ENCODE assay signal across 6 cellular contexts in the genomic region with DNA sequence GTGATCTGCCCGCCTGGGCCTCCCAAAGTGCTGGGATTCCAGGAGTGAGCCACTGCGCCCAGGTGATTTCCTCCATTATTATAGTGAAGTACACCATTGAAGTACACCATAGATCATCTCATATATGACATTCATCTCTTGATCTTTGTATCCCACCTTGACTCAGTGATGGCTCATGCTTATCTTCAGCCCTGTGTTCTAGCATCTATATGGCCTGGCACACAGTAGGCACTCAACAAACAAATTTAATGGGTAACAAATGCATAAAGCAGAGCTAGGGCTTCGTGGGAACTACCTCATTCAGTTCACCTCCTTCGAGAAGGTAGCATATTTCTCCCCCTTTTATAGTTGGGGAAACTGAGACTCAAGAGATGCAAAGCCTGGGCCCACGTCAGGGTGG. TPM values are rescaled to one million over a fixed set of nuclear protein-coding genes. Genes with fewer than 3 reads are reported as not detected.
DNase-seq lines count a peak whose midpoint lies in the region; ATAC-seq and TF ChIP-seq lines count a peak whose summit lies in the region.

No MANE protein-coding gene starts in this region.

- no peak overlapping the region for H3K27ac Mint-ChIP-seq in activated naive CD8-positive, alpha-beta T cell
- H3K27ac Mint-ChIP-seq in natural killer cell: peak overlapping the region in 1 of 2 donors; percentile 75

- H3K9me3 Mint-ChIP-seq in activated naive CD8-positive, alpha-beta T cell (ENCODE audit: low read depth): no peaks in the 10 kb centered on the region
- H3K9me3 Mint-ChIP-seq in natural killer cell: no peaks in the 10 kb centered on the region

- TF ChIP-seq CTCF in GM12864 (IDR thresholded peaks at IDR 0.05; ENCODE audit: low read depth, low read length, missing control alignments): no peak
- no peak for TF ChIP-seq CTCF in natural killer cell (IDR thresholded peaks at IDR 0.05)

- peaks cover 5% of the 10 kb centered on the region for H3K36me3 Mint-ChIP-seq in activated naive CD8-positive, alpha-beta T cell
- no peaks in the 10 kb centered on the region for H3K36me3 Mint-ChIP-seq in natural killer cell

- H3K27me3 Mint-ChIP-seq in activated naive CD8-positive, alpha-beta T cell: no peaks in the 10 kb centered on the region
- no peaks in the 10 kb centered on the region for H3K27me3 Mint-ChIP-seq in natural killer cell (ENCODE audit: low read depth in 2 of 2)

- ATAC-seq in natural killer cell: no peak
- no peak for ATAC-seq in HG02678 (IDR thresholded peaks at IDR 0.05; ENCODE audit: unreplicated experiment)

- peak overlapping the region; percentile 80 for H3K4me3 ChIP-seq in GM12864 (ENCODE audit: low read depth, low read length)

- DNase-seq in GM12864 (ENCODE audit: low read depth) (no peak), natural killer cell (no peak), NCI-H446 treated with DMSO at 0.1 percent for 48 hours (lab: John Stamatoyannopoulos, UW) (no peak), NCI-H1105 (lab: John Stamatoyannopoulos, UW) (no peak)

- peaks cover 20% of the 10 kb centered on the region for H3K4me1 Mint-ChIP-seq in activated naive CD8-positive, alpha-beta T cell (ENCODE audit: low read depth)
- peaks cover 5 to 30% of the 10 kb centered on the region in 2 donors for H3K4me1 Mint-ChIP-seq in natural killer cell

- intact Hi-C loops in natural killer cell (cut with micrococcal nuclease): loop anchor here (5.0 kb wide), 1 partner anchor 142 kb away; the partner anchor contains the start of genes RANBP10 and TSNAXIP1

- peak overlapping the region; percentile 74 for H3K4me3 Mint-ChIP-seq in activated naive CD8-positive, alpha-beta T cell
- H3K4me3 Mint-ChIP-seq in natural killer cell: peak overlapping the region; percentile 68

RNA-seq across cellular contexts. Expression of gene ENKD1, which starts 1.0 kb away (rescaled TPM):
- total RNA-seq in natural killer cell: 1 to 10 TPM; 3.4 to 4.2 (median 3.7) TPM

RNA-seq across cellular contexts. Expression of gene C16orf86, which starts 1.0 kb away (rescaled TPM):
- total RNA-seq in natural killer cell: 1 to 10 TPM; 3.5 to 4.4 (median 3.6) TPM

RNA-seq across cellular contexts. Expression of gene PARD6A, which starts 4.8 kb away (rescaled TPM):
- total RNA-seq in natural killer cell: 1 to 10 TPM; 3.1 to 4.4 (median 3.3) TPM

RNA-seq across cellular contexts. Expression of gene ACD, which starts 5.5 kb away (rescaled TPM):
- total RNA-seq in natural killer cell: 10 to 100 TPM; 34.4 to 58.0 (median 43.2) TPM

RNA-seq across cellular contexts. Expression of gene CARMIL2, which starts 20.7 kb away (rescaled TPM):
- 10 to 100 TPM; 46.4 to 64.0 (median 61.5) TPM for total RNA-seq in natural killer cell
